ENCODE assay signal across 19 cellular contexts in genomic region chr3:64134882-64135281, GRCh38.
"Had no signal": no experiment of that assay in that cellular context is flagged by ENCODE, and none has a peak within 500 bp of the region (broad histone marks: within the 10 kb centered on the region; RNA-seq: fewer than 3 reads in every experiment).

No MANE protein-coding gene starts in this region.

- H3K27ac ChIP-seq: brain microvascular endothelial cell, foreskin keratinocyte, gastrocnemius medialis had no signal

- DNase-seq: activated CD4-positive, alpha-beta memory T cell treated with anti-CD3 and anti-CD28 coated beads, Interleukin-2, amount 10 ng/mL, durations not matched to agents 7 days and 5 days; activated CD4-positive, alpha-beta T cell treated with anti-CD3 and anti-CD28 coated beads for 1 hour; activated CD4-positive, alpha-beta T cell treated with anti-CD3 and anti-CD28 coated beads for 4 hours; activated CD4-positive, alpha-beta T cell treated with anti-CD3 and anti-CD28 coated beads, Interleukin-2, amount 10 ng/mL, durations not matched to agents 7 days and 5 days; activated CD4-positive, alpha-beta T cell treated with anti-CD3 and anti-CD28 coated beads, Interleukin-2, amount 50 U/mL, for 4 hours; activated CD8-positive, alpha-beta memory T cell treated with anti-CD3 and anti-CD28 coated beads, Interleukin-2, amount 50 U/mL, for 48 hours; activated gamma-delta T cell; activated naive CD4-positive, alpha-beta T cell; activated naive CD4-positive, alpha-beta T cell treated with anti-CD3 and anti-CD28 coated beads, Interleukin-2, amount 10 ng/mL, durations not matched to agents 7 days and 5 days; activated naive CD8-positive, alpha-beta T cell treated with anti-CD3 and anti-CD28 coated beads, Interleukin-2, amount 10 ng/mL, durations not matched to agents 7 days and 5 days; activated T-cell treated with anti-CD3 and anti-CD28 coated beads for 4 hours; activated T-cell treated with anti-CD3 and anti-CD28 coated beads, Interleukin-2, amount 50 U/mL, for 24 hours; activated T-cell treated with anti-CD3 and anti-CD28 coated beads, Interleukin-2, amount 50 U/mL, for 72 hours; anterior cingulate cortex; brain microvascular endothelial cell; effector CD8-positive, alpha-beta T cell; foreskin keratinocyte; gastrocnemius medialis; T-helper 2 cell had no signal

- H3K9me3 ChIP-seq: gastrocnemius medialis had no signal

- H3K4me1 ChIP-seq: gastrocnemius medialis had no signal

- H3K4me3 ChIP-seq: gastrocnemius medialis had no signal

- H3K27me3 ChIP-seq: brain microvascular endothelial cell, foreskin keratinocyte, gastrocnemius medialis had no signal

- H3K36me3 ChIP-seq: brain microvascular endothelial cell, gastrocnemius medialis had no signal
